ENCODE assay signal across 8 cellular contexts in the genomic region with DNA sequence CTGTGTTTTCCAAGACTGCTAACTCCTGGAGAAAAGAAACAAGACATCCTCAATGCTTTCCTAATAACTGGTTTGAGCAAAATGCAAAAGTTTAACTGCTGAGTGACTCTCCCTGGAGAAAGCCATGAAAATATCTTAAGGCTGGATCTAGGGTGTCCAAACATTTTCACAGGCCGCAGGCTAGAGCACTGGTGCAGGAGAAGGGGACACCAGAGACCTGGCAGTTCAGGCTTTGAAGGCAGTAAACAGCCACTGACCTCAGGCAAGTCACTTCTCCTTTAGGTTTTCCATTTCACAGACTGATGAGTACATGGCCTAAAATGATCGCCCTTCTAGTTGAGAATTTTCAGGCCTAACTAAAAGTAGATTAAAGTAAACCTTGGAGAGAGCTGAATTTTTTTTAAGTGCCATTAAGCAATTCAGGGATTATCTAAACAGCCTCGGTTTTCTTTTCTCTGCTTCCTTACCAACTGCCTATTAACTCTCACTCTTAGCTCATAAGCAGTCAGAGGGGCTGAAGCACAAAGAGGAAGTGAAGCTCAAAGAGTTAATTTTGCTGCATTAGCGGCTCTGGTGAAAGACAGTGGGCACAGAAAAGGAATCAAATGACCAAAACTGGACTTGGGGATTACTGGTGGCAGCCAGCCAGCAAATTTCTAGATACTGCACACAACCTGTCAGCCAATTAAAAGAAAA. TPM values are rescaled to one million over a fixed set of nuclear protein-coding genes. Genes with fewer than 3 reads are reported as not detected.
DNase-seq lines count a peak whose midpoint lies in the region; ATAC-seq and TF ChIP-seq lines count a peak whose summit lies in the region.

No MANE protein-coding gene starts in this region.

- TF ChIP-seq CTCF in liver (IDR thresholded peaks at IDR 0.05; ENCODE audit: low read depth, low read length, missing input control) = no peak
- TF ChIP-seq CTCF in upper lobe of left lung (IDR thresholded peaks at IDR 0.05) = no peak
- no peak for TF ChIP-seq CTCF in foreskin keratinocyte (conservative IDR thresholded peaks at IDR 0.05)

- DNase-seq in stimulated activated naive CD8-positive, alpha-beta T cell treated with anti-CD3 and anti-CD28 coated beads, Interleukin-15, Interleukin-2, amounts not matched to agents 100 U/mL and 50 U/mL, for 24 hours = no peak
- DNase-seq in activated T-helper 1 cell treated with anti-CD3 and anti-CD28 coated beads, Interleukin-12 subunit alpha, Interleukin-12 subunit beta, Interleukin-2, Interleukin-4 antibody, amounts not matched to agents 30 ng/mL and 10 ng/mL and 1 ng/mL, durations not matched to agents 14 hours and 24 hours and 36 hours (ENCODE audit: low spot score) = no peak
- DNase-seq in upper lobe of left lung (no peak), NCI-H1105 (lab: John Stamatoyannopoulos, UW) (no peak), NCI-H510A treated with DMSO at 0.1 percent for 48 hours (lab: John Stamatoyannopoulos, UW) (no peak), foreskin keratinocyte (no peak)

- peaks cover 22% of the 10 kb centered on the region for H3K4me1 Mint-ChIP-seq in stimulated activated naive CD8-positive, alpha-beta T cell treated with anti-CD3 and anti-CD28 coated beads, Interleukin-15, Interleukin-2, amounts not matched to agents 100 ng/mL and 50 ng/mL, for 24 hours (ENCODE audit: low read depth)
- peaks cover 5% of the 10 kb centered on the region for H3K4me1 Mint-ChIP-seq in activated T-helper 1 cell treated with anti-CD3 and anti-CD28 coated beads, Interleukin-12 subunit alpha, Interleukin-12 subunit beta, Interleukin-2, Interleukin-4 antibody, amounts not matched to agents 30 ng/mL and 10 ng/mL and 1 ng/mL, durations not matched to agents 14 hours and 24 hours and 36 hours (ENCODE audit: low read depth)

- TF ChIP-seq RAD21 in liver (IDR thresholded peaks at IDR 0.05) = no peak

- H3K4me3 ChIP-seq in liver (ENCODE audit: low read depth in 1 of 3, low read length in 3 of 3) (peak overlapping the region in 2 of 3 donors; percentile 19 to 40), upper lobe of left lung (peak overlapping the region in 3 of 4 donors; percentile 71 to 92 (median 79))

- H3K9me3 ChIP-seq in liver (ENCODE audit: control insufficient read depth in 4 of 4, low read length in 3 of 4) = no peaks in the 10 kb centered on the region
- no peaks in the 10 kb centered on the region for H3K9me3 ChIP-seq in upper lobe of left lung

- intact Hi-C loops in activated T-helper 1 cell treated with anti-CD3 and anti-CD28 coated beads, Interleukin-12 subunit alpha, Interleukin-12 subunit beta, Interleukin-2, Interleukin-4 antibody, amounts not matched to agents 30 ng/mL and 10 ng/mL and 1 ng/mL, durations not matched to agents 14 hours and 24 hours and 36 hours (cut with micrococcal nuclease) = no loop called here

- no peaks in the 10 kb centered on the region for H3K27me3 ChIP-seq in liver (ENCODE audit: control insufficient read depth in 4 of 4, insufficient read depth in 4 of 4, low read length in 3 of 4)
- H3K27me3 ChIP-seq in upper lobe of left lung = no peaks in the 10 kb centered on the region
- no peaks in the 10 kb centered on the region for H3K27me3 ChIP-seq in foreskin keratinocyte

- no peak for ATAC-seq in stimulated activated naive CD8-positive, alpha-beta T cell treated with anti-CD3 and anti-CD28 coated beads, Interleukin-15, Interleukin-2, amounts not matched to agents 100 U/mL and 50 U/mL, for 24 hours
- ATAC-seq in upper lobe of left lung (ENCODE audit: low FRiP score in 2 of 2) = no peak
- ATAC-seq in foreskin keratinocyte = no peak

- H3K4me1 ChIP-seq in liver (ENCODE audit: control insufficient read depth in 4 of 4, insufficient read depth in 4 of 4, low read length in 3 of 4) = peaks cover 12 to 49% (median 38%) of the 10 kb centered on the region in 4 donors
- H3K4me1 ChIP-seq in upper lobe of left lung = peaks cover 28 to 51% (median 41%) of the 10 kb centered on the region in 4 donors
- no peaks in the 10 kb centered on the region for H3K4me1 ChIP-seq in foreskin keratinocyte

- H3K36me3 Mint-ChIP-seq in stimulated activated naive CD8-positive, alpha-beta T cell treated with anti-CD3 and anti-CD28 coated beads, Interleukin-15, Interleukin-2, amounts not matched to agents 100 ng/mL and 50 ng/mL, for 24 hours (ENCODE audit: low read depth) = peaks cover 10% of the 10 kb centered on the region
- peaks cover 4% of the 10 kb centered on the region for H3K36me3 Mint-ChIP-seq in activated T-helper 1 cell treated with anti-CD3 and anti-CD28 coated beads, Interleukin-12 subunit alpha, Interleukin-12 subunit beta, Interleukin-2, Interleukin-4 antibody, amounts not matched to agents 30 ng/mL and 10 ng/mL and 1 ng/mL, durations not matched to agents 14 hours and 24 hours and 36 hours (ENCODE audit: low read depth)

- WGBS in liver = 23% methylated on average over 4 of the region's 4 CpGs
- WGBS in upper lobe of left lung, 2 donors = 31 to 37% methylated on average over 4 of the region's 4 CpGs

- H3K9me3 Mint-ChIP-seq in stimulated activated naive CD8-positive, alpha-beta T cell treated with anti-CD3 and anti-CD28 coated beads, Interleukin-15, Interleukin-2, amounts not matched to agents 100 ng/mL and 50 ng/mL, for 24 hours = no peaks in the 10 kb centered on the region
- H3K9me3 Mint-ChIP-seq in activated T-helper 1 cell treated with anti-CD3 and anti-CD28 coated beads, Interleukin-12 subunit alpha, Interleukin-12 subunit beta, Interleukin-2, Interleukin-4 antibody, amounts not matched to agents 30 ng/mL and 10 ng/mL and 1 ng/mL, durations not matched to agents 14 hours and 24 hours and 36 hours = no peaks in the 10 kb centered on the region

- H3K36me3 ChIP-seq in liver (ENCODE audit: control insufficient read depth in 4 of 4, insufficient read depth in 3 of 4, low read depth in 1 of 4, low read length in 3 of 4) (peaks cover 0 to 4% (median under 1%) of the 10 kb centered on the region in 4 donors), upper lobe of left lung (no peaks in the 10 kb centered on the region)

- H3K27ac ChIP-seq in liver (ENCODE audit: low read depth in 1 of 2, low read length in 2 of 2) (peak overlapping the region; percentile 29 to 70), upper lobe of left lung (peak overlapping the region; percentile 87 to 99 (median 98)), foreskin keratinocyte (no peak overlapping the region)

- TF ChIP-seq POLR2A in upper lobe of left lung (IDR thresholded peaks at IDR 0.05) = no peak

- H3K4me3 Mint-ChIP-seq in stimulated activated naive CD8-positive, alpha-beta T cell treated with anti-CD3 and anti-CD28 coated beads, Interleukin-15, Interleukin-2, amounts not matched to agents 100 ng/mL and 50 ng/mL, for 24 hours = peak overlapping the region; percentile 43
- peak overlapping the region; percentile 48 for H3K4me3 Mint-ChIP-seq in activated T-helper 1 cell treated with anti-CD3 and anti-CD28 coated beads, Interleukin-12 subunit alpha, Interleukin-12 subunit beta, Interleukin-2, Interleukin-4 antibody, amounts not matched to agents 30 ng/mL and 10 ng/mL and 1 ng/mL, durations not matched to agents 14 hours and 24 hours and 36 hours

- H3K27ac Mint-ChIP-seq in stimulated activated naive CD8-positive, alpha-beta T cell treated with anti-CD3 and anti-CD28 coated beads, Interleukin-15, Interleukin-2, amounts not matched to agents 100 ng/mL and 50 ng/mL, for 24 hours = no peak overlapping the region
- H3K27ac Mint-ChIP-seq in activated T-helper 1 cell treated with anti-CD3 and anti-CD28 coated beads, Interleukin-12 subunit alpha, Interleukin-12 subunit beta, Interleukin-2, Interleukin-4 antibody, amounts not matched to agents 30 ng/mL and 10 ng/mL and 1 ng/mL, durations not matched to agents 14 hours and 24 hours and 36 hours = no peak overlapping the region

- peak overlapping the region; percentile 13 to 85 for H3K9ac ChIP-seq in liver (ENCODE audit: low read depth in 1 of 2, low read length in 2 of 2)

- no peak for TF ChIP-seq EP300 in upper lobe of left lung (IDR thresholded peaks at IDR 0.05)

- no peaks in the 10 kb centered on the region for H3K27me3 Mint-ChIP-seq in stimulated activated naive CD8-positive, alpha-beta T cell treated with anti-CD3 and anti-CD28 coated beads, Interleukin-15, Interleukin-2, amounts not matched to agents 100 ng/mL and 50 ng/mL, for 24 hours
- peaks cover 5% of the 10 kb centered on the region for H3K27me3 Mint-ChIP-seq in activated T-helper 1 cell treated with anti-CD3 and anti-CD28 coated beads, Interleukin-12 subunit alpha, Interleukin-12 subunit beta, Interleukin-2, Interleukin-4 antibody, amounts not matched to agents 30 ng/mL and 10 ng/mL and 1 ng/mL, durations not matched to agents 14 hours and 24 hours and 36 hours (ENCODE audit: insufficient read depth)

TF ChIP-seq in liver, 16 proteins besides CTCF, POLR2A, EP300 and RAD21 (continues in another document):
- TF ChIP-seq RXRA (IDR thresholded peaks at IDR 0.05) (peak in 1 of 2 donors; percentile 13), HNF4G (IDR thresholded peaks at IDR 0.05) (no peak), JUND (IDR thresholded peaks at IDR 0.05) (no peak), FOXA1 (IDR thresholded peaks at IDR 0.05) (no peak), FOXA2 (IDR thresholded peaks at IDR 0.05) (no peak), NR2F2 (IDR thresholded peaks at IDR 0.05) (no peak), YY1 (IDR thresholded peaks at IDR 0.05) (peak; percentile 18), HNF4A (conservative IDR thresholded peaks at IDR 0.05) (no peak)
- TF ChIP-seq, protein P1, sequence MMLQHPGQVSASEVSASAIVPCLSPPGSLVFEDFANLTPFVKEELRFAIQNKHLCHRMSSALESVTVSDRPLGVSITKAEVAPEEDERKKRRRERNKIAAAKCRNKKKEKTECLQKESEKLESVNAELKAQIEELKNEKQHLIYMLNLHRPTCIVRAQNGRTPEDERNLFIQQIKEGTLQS (IDR thresholded peaks at IDR 0.05) = no peak

RNA-seq across cellular contexts. Expression of a gene that starts 2.3 kb away (rescaled TPM):
- 13.2 and 13.7 TPM in 2 replicates for total RNA-seq in activated T-helper 1 cell treated with anti-CD3 and anti-CD28 coated beads, Interleukin-12 subunit alpha, Interleukin-12 subunit beta, Interleukin-2, Interleukin-4 antibody, amounts not matched to agents 30 ng/mL and 10 ng/mL and 1 ng/mL, durations not matched to agents 14 hours and 24 hours and 36 hours
- total RNA-seq in liver = 10 to 100 TPM; 18.4 to 41.9 TPM
- polyA plus RNA-seq in liver = 10 to 100 TPM; 11.4 to 16.1 TPM
- 100 to 1,000 TPM in 1 of 6 donors, 10 to 100 TPM in 5; 34.5 to 128 (median 59.1) TPM for total RNA-seq in upper lobe of left lung
- 3.8 and 5.4 TPM in 2 replicates for total RNA-seq in foreskin keratinocyte
- 3.4 and 4.3 TPM in 2 replicates for polyA plus RNA-seq in foreskin keratinocyte
